Comparison of ENCODE assay signal across 33 cellular contexts in the genomic region with DNA sequence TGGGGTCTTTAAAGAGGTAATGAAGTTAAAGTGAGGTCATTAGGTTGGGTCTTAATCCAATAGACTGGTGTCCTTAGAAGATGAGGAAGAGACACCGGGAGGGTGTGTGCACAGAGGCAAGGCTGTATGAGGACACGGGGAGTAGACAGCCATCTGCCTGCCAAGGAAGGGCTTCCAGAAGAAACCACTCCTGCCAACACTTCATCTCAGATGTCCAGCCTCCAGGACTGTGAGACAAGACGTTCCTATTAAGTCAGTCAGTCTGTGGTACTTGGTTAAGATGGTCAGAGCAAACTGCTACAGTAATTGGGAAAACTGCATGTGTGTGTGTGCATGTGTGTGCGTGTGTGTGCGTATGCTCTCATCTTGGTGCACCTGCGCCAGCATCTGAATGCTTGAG.
"Had no signal": no experiment of that assay in that cellular context is flagged by ENCODE, and none has a peak within 500 bp of the region (broad histone marks: within the 10 kb centered on the region; RNA-seq: fewer than 3 reads in every experiment).

No MANE protein-coding gene starts in this region.

- H3K9me3 ChIP-seq: adrenal gland, body of pancreas had no signal

- H3K4me3 ChIP-seq: adrenal gland, body of pancreas, cardiac muscle cell, coronary artery, dorsolateral prefrontal cortex had no signal

- H3K27ac Mint-ChIP-seq: activated B cell treated with CpG ODN at 0.5 μM for 24 hours; activated CD8-positive, alpha-beta T cell treated with anti-CD3 and anti-CD28 coated beads for 36 hours; activated naive CD4-positive, alpha-beta T cell treated with anti-CD3 and anti-CD28 coated beads for 36 hours; activated naive CD4-positive, alpha-beta T cell treated with anti-CD3 and anti-CD28 coated beads, Interleukin-2, amount 50 U/mL, for 24 hours; activated naive CD8-positive, alpha-beta T cell treated with anti-CD3 and anti-CD28 coated beads for 36 hours; activated naive CD8-positive, alpha-beta T cell treated with anti-CD3 and anti-CD28 coated beads, Interleukin-2, amount 50 U/mL, for 24 hours; activated T-helper 17 cell treated with anti-CD3 and anti-CD28 coated beads, Interleukin-2, amount 50 U/mL, for 72 hours; dendritic cell treated with granulocyte-macrophage colony-stimulating factor and Interleukin-4, amounts not matched to agents 40 ng/mL and 50 ng/mL, for 4 days; endodermal cell; T-helper 17 cell; T-helper 2 cell treated with Interferon-gamma antibody and Interleukin-4, amounts not matched to agents 5 μg/mL and 100 μg/mL, for 36 hours had no signal

- H3K9me3 Mint-ChIP-seq: activated B cell treated with CpG ODN at 0.5 μM for 24 hours; activated naive CD4-positive, alpha-beta T cell treated with anti-CD3 and anti-CD28 coated beads for 36 hours; activated naive CD4-positive, alpha-beta T cell treated with anti-CD3 and anti-CD28 coated beads, Interleukin-2, amount 50 U/mL, for 24 hours; activated naive CD8-positive, alpha-beta T cell treated with anti-CD3 and anti-CD28 coated beads for 36 hours; activated naive CD8-positive, alpha-beta T cell treated with anti-CD3 and anti-CD28 coated beads, Interleukin-2, amount 50 U/mL, for 24 hours; activated T-cell treated with anti-CD3 and anti-CD28 coated beads, Interleukin-2, amount 50 U/mL, for 4 hours; activated T-helper 17 cell treated with anti-CD3 and anti-CD28 coated beads, Interleukin-2, amount 50 U/mL, for 72 hours; central memory CD8-positive, alpha-beta T cell; dendritic cell treated with granulocyte-macrophage colony-stimulating factor and Interleukin-4, amounts not matched to agents 40 ng/mL and 50 ng/mL, for 4 days; endodermal cell; T-helper 2 cell treated with Interferon-gamma antibody and Interleukin-4, amounts not matched to agents 5 μg/mL and 100 μg/mL, for 36 hours had no signal

- H3K36me3 Mint-ChIP-seq: activated naive CD4-positive, alpha-beta T cell treated with anti-CD3 and anti-CD28 coated beads, Interleukin-2, amount 50 U/mL, for 24 hours; activated naive CD8-positive, alpha-beta T cell treated with anti-CD3 and anti-CD28 coated beads for 36 hours had no signal

- H3K27ac ChIP-seq: adrenal gland, body of pancreas, cardiac muscle cell, coronary artery, dorsolateral prefrontal cortex, WERI-Rb-1 had no signal

- DNase-seq: activated B cell treated with CpG ODN at 0.5 μM for 24 hours; activated CD4-positive, alpha-beta T cell treated with anti-CD3 and anti-CD28 coated beads for 48 hours; activated CD4-positive, alpha-beta T cell treated with anti-CD3 and anti-CD28 coated beads, Interleukin-2, amount 50 U/mL, for 1 hour; activated CD4-positive, alpha-beta T cell treated with anti-CD3 and anti-CD28 coated beads, Interleukin-2, amount 50 U/mL, for 48 hours; activated CD8-positive, alpha-beta memory T cell treated with anti-CD3 and anti-CD28 coated beads for 24 hours; activated CD8-positive, alpha-beta T cell treated with anti-CD3 and anti-CD28 coated beads for 36 hours; activated effector memory CD4-positive, alpha-beta T cell treated with anti-CD3 and anti-CD28 coated beads, Interleukin-2, amount 50 U/mL, for 16 hours; activated naive CD4-positive, alpha-beta T cell treated with anti-CD3 and anti-CD28 coated beads for 36 hours; activated naive CD8-positive, alpha-beta T cell treated with anti-CD3 and anti-CD28 coated beads for 36 hours; activated naive CD8-positive, alpha-beta T cell treated with anti-CD3 and anti-CD28 coated beads, Interleukin-2, amount 50 U/mL, for 24 hours; activated T-cell treated with anti-CD3 and anti-CD28 coated beads, Interleukin-2, amount 50 U/mL, for 4 hours; adrenal gland; amygdala; aorta; body of pancreas; dorsolateral prefrontal cortex; effector memory CD4-positive, alpha-beta T cell; endodermal cell; foreskin fibroblast; head of caudate nucleus; T-helper 1 cell; T-helper 17 cell; T1000; WERI-Rb-1 had no signal

- H3K4me1 Mint-ChIP-seq: activated B cell treated with CpG ODN at 0.5 μM for 24 hours; activated naive CD4-positive, alpha-beta T cell treated with anti-CD3 and anti-CD28 coated beads, Interleukin-2, amount 50 U/mL, for 24 hours; activated naive CD8-positive, alpha-beta T cell treated with anti-CD3 and anti-CD28 coated beads for 36 hours; activated naive CD8-positive, alpha-beta T cell treated with anti-CD3 and anti-CD28 coated beads, Interleukin-2, amount 50 U/mL, for 24 hours; activated T-helper 17 cell treated with anti-CD3 and anti-CD28 coated beads, Interleukin-2, amount 50 U/mL, for 72 hours; central memory CD8-positive, alpha-beta T cell; endodermal cell had no signal

- H3K4me1 ChIP-seq: adrenal gland, body of pancreas had no signal

- H3K4me3 Mint-ChIP-seq: activated B cell treated with CpG ODN at 0.5 μM for 24 hours; activated CD8-positive, alpha-beta T cell treated with anti-CD3 and anti-CD28 coated beads for 36 hours; activated naive CD4-positive, alpha-beta T cell treated with anti-CD3 and anti-CD28 coated beads for 36 hours; activated naive CD4-positive, alpha-beta T cell treated with anti-CD3 and anti-CD28 coated beads, Interleukin-2, amount 50 U/mL, for 24 hours; activated naive CD8-positive, alpha-beta T cell treated with anti-CD3 and anti-CD28 coated beads for 36 hours; activated naive CD8-positive, alpha-beta T cell treated with anti-CD3 and anti-CD28 coated beads, Interleukin-2, amount 50 U/mL, for 24 hours; activated T-cell treated with anti-CD3 and anti-CD28 coated beads, Interleukin-2, amount 50 U/mL, for 4 hours; activated T-helper 17 cell treated with anti-CD3 and anti-CD28 coated beads, Interleukin-2, amount 50 U/mL, for 72 hours; central memory CD8-positive, alpha-beta T cell; dendritic cell treated with granulocyte-macrophage colony-stimulating factor and Interleukin-4, amounts not matched to agents 40 ng/mL and 50 ng/mL, for 4 days; endodermal cell; T-helper 17 cell; T-helper 2 cell treated with Interferon-gamma antibody and Interleukin-4, amounts not matched to agents 5 μg/mL and 100 μg/mL, for 36 hours had no signal

- H3K27me3 Mint-ChIP-seq: activated B cell treated with CpG ODN at 0.5 μM for 24 hours; activated CD8-positive, alpha-beta T cell treated with anti-CD3 and anti-CD28 coated beads for 36 hours; dendritic cell treated with granulocyte-macrophage colony-stimulating factor and Interleukin-4, amounts not matched to agents 40 ng/mL and 50 ng/mL, for 4 days had no signal

- H3K27me3 ChIP-seq: adrenal gland, body of pancreas, cardiac muscle cell, dorsolateral prefrontal cortex had no signal

- ATAC-seq: activated CD4-positive, CD25-positive, alpha-beta regulatory T cell treated with anti-CD3 and anti-CD28 coated beads, Interleukin-2, amount 50 U/mL, for 24 hours; activated CD8-positive, alpha-beta T cell treated with anti-CD3 and anti-CD28 coated beads for 36 hours; activated naive CD8-positive, alpha-beta T cell treated with anti-CD3 and anti-CD28 coated beads, Interleukin-2, amount 50 U/mL, for 24 hours; activated T-cell treated with anti-CD3 and anti-CD28 coated beads, Interleukin-2, amount 50 U/mL, for 4 hours; activated T-helper 17 cell treated with anti-CD3 and anti-CD28 coated beads, Interleukin-2, amount 50 U/mL, for 72 hours; body of pancreas; esophagus mucosa; T-helper 17 cell had no signal

- H3K36me3 ChIP-seq: adrenal gland, WERI-Rb-1 had no signal
